Comparison of ENCODE assay signal across 26 cellular contexts in the genomic region with DNA sequence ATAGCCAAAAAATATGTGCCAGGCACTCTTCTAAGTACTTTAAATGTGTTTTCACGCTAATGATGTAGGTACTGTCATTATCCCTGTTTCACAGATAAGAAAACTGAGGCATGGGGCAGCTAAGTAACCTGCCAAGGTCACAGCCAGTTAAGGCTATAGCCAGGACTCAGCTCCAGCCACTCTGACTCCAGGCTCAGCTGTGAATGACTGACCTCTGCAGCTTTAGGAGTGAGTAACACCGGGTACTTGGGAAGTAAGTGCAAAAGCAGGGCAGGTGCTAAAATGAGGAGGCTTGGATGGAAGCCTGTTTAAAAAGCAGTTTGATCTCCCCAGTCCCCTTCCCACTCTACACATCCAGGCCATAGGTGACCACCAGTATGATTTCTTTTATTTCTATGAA. TPM values are rescaled to one million over a fixed set of nuclear protein-coding genes. Genes with fewer than 3 reads are reported as not detected.
DNase-seq lines count a peak whose midpoint lies in the region; ATAC-seq, FAIRE-seq and TF ChIP-seq lines count a peak whose summit lies in the region.
"Had no signal": no experiment of that assay in that cellular context is flagged by ENCODE, and none has a peak within 500 bp of the region (broad histone marks: within the 10 kb centered on the region; RNA-seq: fewer than 3 reads in every experiment).

No MANE protein-coding gene starts in this region.

- POLR2A ChIA-PET in PC-3 (lab: Charles Lee; ENCODE audit: unreplicated experiment), result no interaction called here

- H2AFZ ChIP-seq in PC-3 (ENCODE audit: low read length), result no peak overlapping the region
- H2AFZ ChIP-seq: parathyroid adenoma had no signal

- no peak for FAIRE-seq in RCC 7860 (lab: Jason Lieb, UNC)

- TF ChIP-seq CTCF in C4-2B (conservative IDR thresholded peaks at IDR 0.05), result 0 out of 2 replicates have a peak, but pooled peaks have one; percentile 3
- TF ChIP-seq CTCF in PC-3 (conservative IDR thresholded peaks at IDR 0.05; ENCODE audit: low read depth, low read length), result no peak
- TF ChIP-seq CTCF in choroid plexus epithelial cell (conservative IDR thresholded peaks at IDR 0.05; ENCODE audit: low read depth, low read length), result no peak
- TF ChIP-seq CTCF in left lung (IDR thresholded peaks at IDR 0.05), result no peak
- TF ChIP-seq CTCF in uterus (IDR thresholded peaks at IDR 0.05), result no peak

- TF ChIP-seq POLR2A in uterus (IDR thresholded peaks at IDR 0.05), result no peak

- BruUV-seq in PC-3 (replicated peaks; lab: Mats Ljungman, UMichigan), result no TSS peak

- intact Hi-C loops in PC-3 (cut with micrococcal nuclease) (no loop called here), left lung (cut with DNase I) (no loop called here), left cardiac atrium (cut with DNase I) (no loop called here), uterus (cut with DNase I; ENCODE audit: low total_unique reads) (no loop called here)

- H3K79me2 ChIP-seq in PC-3 (ENCODE audit: low read length), result no peaks in the 10 kb centered on the region
- H3K79me2 ChIP-seq: parathyroid adenoma had no signal

- no peak overlapping the region for H3K4me2 ChIP-seq in PC-3 (ENCODE audit: low read length)

- H3K27ac ChIP-seq in C4-2B, result no peak overlapping the region
- H3K27ac ChIP-seq in PC-3 (ENCODE audit: low read length), result no peak overlapping the region
- H3K27ac ChIP-seq in left lung, result no peak overlapping the region
- H3K27ac ChIP-seq in uterus, result no peak overlapping the region
- H3K27ac ChIP-seq: dorsolateral prefrontal cortex, parathyroid adenoma, stomach had no signal

- ATAC-seq in PC-3 (peak; percentile 60; the same call in 1 of the 2 replicates), left lung (peak; percentile 48), left cardiac atrium (no peak)
- ATAC-seq: activated CD8-positive, alpha-beta T cell treated with anti-CD3 and anti-CD28 coated beads for 36 hours; left ventricle myocardium superior; right cardiac atrium had no signal

- H3K9me2 ChIP-seq in PC-3 (replicated peaks; ENCODE audit: low read length), result no peaks in the 10 kb centered on the region

- H3K9me3 ChIP-seq in PC-3 (ENCODE audit: low read length), result no peaks in the 10 kb centered on the region
- H3K9me3 ChIP-seq in left lung, result peaks cover 0 to 12% of the 10 kb centered on the region in 2 donors
- no peaks in the 10 kb centered on the region for H3K9me3 ChIP-seq in uterus
- H3K9me3 ChIP-seq: Caco-2, HAP-1 had no signal

- no peak overlapping the region for H3K9ac ChIP-seq in PC-3 (ENCODE audit: low read length)
- H3K9ac ChIP-seq: parathyroid adenoma had no signal

- H3K4me1 ChIP-seq in PC-3 (ENCODE audit: insufficient read depth, low read length) (peaks cover 1% of the 10 kb centered on the region; the same call in 1 of the 2 replicates), left lung (no peaks in the 10 kb centered on the region), uterus (no peaks in the 10 kb centered on the region)
- H3K4me1 ChIP-seq: Caco-2, HAP-1, parathyroid adenoma, stomach had no signal

- no peaks in the 10 kb centered on the region for H4K20me1 ChIP-seq in PC-3 (ENCODE audit: low read length)

- H3K4me3 ChIP-seq in PC-3 (ENCODE audit: low read length) (no peak overlapping the region), choroid plexus epithelial cell (ENCODE audit: low read depth, low read length) (no peak overlapping the region), left lung (no peak overlapping the region), uterus (no peak overlapping the region)
- H3K4me3 ChIP-seq: dorsolateral prefrontal cortex, HAP-1, stomach had no signal

- H3K27me3 ChIP-seq in PC-3 (ENCODE audit: low read length), result no peaks in the 10 kb centered on the region
- no peaks in the 10 kb centered on the region for H3K27me3 ChIP-seq in left lung
- H3K27me3 ChIP-seq in uterus, result no peaks in the 10 kb centered on the region
- H3K27me3 ChIP-seq: dorsolateral prefrontal cortex, stomach had no signal

- CTCF ChIA-PET in PC-3 (lab: Charles Lee), result no interaction called here

- DNase-seq in PC-3 (peak; percentile 9), choroid plexus epithelial cell (ENCODE audit: low read depth) (peak; percentile 22), left lung (no peak), left cardiac atrium (no peak), RCC 7860 (ENCODE audit: low spot score) (no peak), uterus (no peak)
- DNase-seq: activated CD8-positive, alpha-beta memory T cell treated with anti-CD3 and anti-CD28 coated beads, Interleukin-2, amount 50 U/mL, for 48 hours; activated CD8-positive, alpha-beta T cell treated with anti-CD3 and anti-CD28 coated beads for 36 hours; activated naive CD4-positive, alpha-beta T cell treated with anti-CD3 and anti-CD28 coated beads, Interleukin-2, amount 10 ng/mL, durations not matched to agents 7 days and 5 days; amniotic stem cell; C1 segment of cervical spinal cord; Caco-2; cerebellar nuclear complex; DMS79; dorsolateral prefrontal cortex; GDM1; left ventricle myocardium superior; NCI-H1092; NCI-H187; NCI-H2171; NCI-H82; right cardiac atrium; stomach had no signal

- H3K36me3 ChIP-seq in PC-3 (ENCODE audit: low read depth, low read length), result no peaks in the 10 kb centered on the region
- no peaks in the 10 kb centered on the region for H3K36me3 ChIP-seq in left lung
- H3K36me3 ChIP-seq in uterus, result no peaks in the 10 kb centered on the region
- H3K36me3 ChIP-seq: HAP-1, stomach had no signal

- H3F3A ChIP-seq in PC-3 (ENCODE audit: low read length, unreplicated experiment), result no peaks in the 10 kb centered on the region

RNA-seq across cellular contexts. Expression of a gene that starts 10.6 kb away (rescaled TPM):
- total RNA-seq in PC-3 (2014; rRNA removed), result 0.63 and 0.66 TPM in 2 replicates
- total RNA-seq in left lung, result 10 to 100 TPM; 12.7 to 19.2 TPM
- total RNA-seq in left cardiac atrium, result 1 to 10 TPM; 1.5 to 2.7 TPM
- total RNA-seq in uterus, result 1 to 10 TPM in 3 of 4 donors, under 1 TPM in 1; 0.51 to 3.5 (median 2.5) TPM
- total RNA-seq: activated CD8-positive, alpha-beta T cell treated with anti-CD3 and anti-CD28 coated beads for 36 hours had no signal

Comparison
In these comparisons a context has a peak if more than half of its experiments do, and no peak if none do; other contexts are left out.
1. ATAC-seq: peak in PC-3 (single experiment) and left lung (single experiment); none in left cardiac atrium (0 of 2).
2. DNase-seq: peak in PC-3 (single experiment) and choroid plexus epithelial cell (single experiment); none in left lung (0 of 2), left cardiac atrium (single experiment), RCC 7860 (single experiment) and uterus (0 of 2).